Comparison of ENCODE assay signal across 10 cellular contexts in the genomic region with DNA sequence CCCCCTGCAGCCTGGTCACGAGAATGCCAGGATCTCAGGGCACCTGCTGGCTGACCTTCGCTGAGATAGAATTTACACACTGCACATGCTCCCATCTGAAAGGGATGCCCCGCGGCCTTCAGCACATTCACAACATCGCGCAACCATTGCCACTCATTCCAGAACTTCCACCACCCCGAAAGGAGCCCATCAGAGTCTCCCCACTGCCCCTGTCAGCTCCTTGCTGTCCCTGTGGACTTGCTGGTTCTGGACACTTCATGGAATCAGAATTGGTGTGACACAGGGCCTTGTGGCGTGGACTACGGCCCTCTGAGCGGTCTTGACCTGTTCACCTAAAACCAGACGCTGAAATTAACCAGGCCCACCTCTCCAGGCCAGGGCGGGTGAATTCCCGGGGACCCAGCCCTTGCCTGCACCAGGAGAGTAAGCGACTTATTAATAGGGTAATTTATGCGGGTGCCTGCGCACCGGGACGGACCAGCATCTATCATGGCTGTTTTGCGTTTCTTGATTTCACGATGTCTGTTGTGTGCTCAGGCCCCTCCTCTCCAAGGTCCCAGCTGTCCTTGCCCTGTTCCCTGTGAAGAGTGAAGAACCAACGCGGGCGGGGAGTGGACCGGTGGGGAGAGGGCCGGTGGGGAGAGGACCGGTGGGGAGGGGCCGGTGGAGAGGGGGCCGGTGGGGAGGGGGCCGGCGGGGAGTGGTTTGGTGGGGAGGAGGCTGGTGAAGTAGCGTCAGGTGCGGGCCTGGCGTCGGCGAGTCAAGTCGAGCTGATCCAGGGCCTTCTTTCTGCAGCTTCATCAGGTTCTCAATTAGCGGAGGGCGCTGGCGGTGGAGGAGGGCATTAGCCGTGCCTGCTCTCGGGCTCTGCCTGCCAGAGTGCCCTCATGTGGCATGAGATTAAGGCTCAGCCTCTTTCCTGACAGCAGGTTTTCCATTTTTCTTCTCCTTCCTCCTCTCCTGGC. TPM values are rescaled to one million over a fixed set of nuclear protein-coding genes. Genes with fewer than 3 reads are reported as not detected.
DNase-seq lines count a peak whose midpoint lies in the region; ATAC-seq and TF ChIP-seq lines count a peak whose summit lies in the region.
"Had no signal": no experiment of that assay in that cellular context is flagged by ENCODE, and none has a peak within 500 bp of the region (broad histone marks: within the 10 kb centered on the region; RNA-seq: fewer than 3 reads in every experiment).

No MANE protein-coding gene starts in this region.

- no peaks in the 10 kb centered on the region for H3K36me3 Mint-ChIP-seq in glutamatergic neuron (ENCODE audit: unreplicated experiment)

- peaks cover 25% of the 10 kb centered on the region for H3K4me1 Mint-ChIP-seq in glutamatergic neuron (ENCODE audit: low read depth, unreplicated experiment)

- peaks cover 12% of the 10 kb centered on the region for H3K9me3 Mint-ChIP-seq in glutamatergic neuron (ENCODE audit: unreplicated experiment)

- ATAC-seq in HG03135 (IDR thresholded peaks at IDR 0.05; ENCODE audit: unreplicated experiment), result no peak

- H3K27ac Mint-ChIP-seq in glutamatergic neuron (ENCODE audit: unreplicated experiment), result peak overlapping the region; percentile 73

- peak overlapping the region; percentile 61 for H3K4me3 Mint-ChIP-seq in glutamatergic neuron (ENCODE audit: unreplicated experiment)

- peaks cover 13% of the 10 kb centered on the region for H3K27me3 Mint-ChIP-seq in glutamatergic neuron (ENCODE audit: unreplicated experiment)

- TF ChIP-seq CTCF in 22Rv1 (IDR thresholded peaks at IDR 0.05) (peak; percentile 18; the same call in 1 of the 2 replicates), glutamatergic neuron (IDR thresholded peaks at IDR 0.05; ENCODE audit: partially characterized antibody, unreplicated experiment) (no peak)

- no peak overlapping the region for H3K27ac ChIP-seq in 22Rv1
- H3K27ac ChIP-seq: epithelial cell of prostate had no signal

- peak; percentile 86 for DNase-seq in DMS 273 (lab: John Stamatoyannopoulos, UW; ENCODE audit: unreplicated experiment)
- peak; percentile 37 for DNase-seq in NCI-H1105 treated with DMSO at 0.1 percent for 48 hours (lab: John Stamatoyannopoulos, UW)
- DNase-seq in glutamatergic neuron, result peak; percentile 70
- DNase-seq in NCI-H2081 (lab: John Stamatoyannopoulos, UW), result no peak
- DNase-seq in superior temporal gyrus (ENCODE audit: extremely low spot score), result no peak
- no peak for DNase-seq in inferior parietal cortex (ENCODE audit: extremely low spot score)
- DNase-seq: activated effector memory CD4-positive, alpha-beta T cell treated with Interleukin-2 at 50 U/mL for 16 hours had no signal

RNA-seq across cellular contexts. Expression of gene BHLHE23, which starts 20.9 kb away (rescaled TPM):
- total RNA-seq in glutamatergic neuron (ENCODE audit: unreplicated experiment), result 23.9 TPM

Comparison
In these comparisons a context has a peak if more than half of its experiments do, and no peak if none do; other contexts are left out.
1. DNase-seq: peak in DMS 273 (single experiment), NCI-H1105 treated with DMSO at 0.1 percent for 48 hours (single experiment) and glutamatergic neuron (single experiment); none in NCI-H2081 (0 of 2), superior temporal gyrus (single experiment) and inferior parietal cortex (single experiment).